ENCODE assay signal across 1 cellular context in the genomic region with DNA sequence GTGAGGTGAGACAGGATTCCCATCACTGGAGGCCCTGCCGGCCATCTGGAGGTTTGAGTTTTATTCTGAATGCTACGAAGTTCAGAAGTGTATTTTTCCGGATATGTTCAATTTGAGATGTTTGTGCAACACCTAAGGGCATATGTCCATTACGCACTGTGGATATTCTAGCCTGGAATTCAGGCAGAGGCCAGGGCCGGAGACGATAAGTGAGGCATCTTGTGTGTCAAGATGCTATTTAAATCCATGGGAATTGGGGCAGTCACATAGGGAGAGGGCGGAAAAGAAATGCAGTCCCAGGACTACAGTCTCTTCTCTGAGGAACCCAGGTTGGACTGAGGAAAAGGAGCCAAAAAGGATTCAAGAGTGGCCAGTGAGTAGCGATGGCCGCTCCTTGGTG.
TF ChIP-seq lines count a peak whose summit lies in the region.

No MANE protein-coding gene starts in this region.

TF ChIP-seq in GM12878, 131 proteins besides CTCF, POLR2A, EP300 and RAD21:
- TF ChIP-seq, protein P1, sequence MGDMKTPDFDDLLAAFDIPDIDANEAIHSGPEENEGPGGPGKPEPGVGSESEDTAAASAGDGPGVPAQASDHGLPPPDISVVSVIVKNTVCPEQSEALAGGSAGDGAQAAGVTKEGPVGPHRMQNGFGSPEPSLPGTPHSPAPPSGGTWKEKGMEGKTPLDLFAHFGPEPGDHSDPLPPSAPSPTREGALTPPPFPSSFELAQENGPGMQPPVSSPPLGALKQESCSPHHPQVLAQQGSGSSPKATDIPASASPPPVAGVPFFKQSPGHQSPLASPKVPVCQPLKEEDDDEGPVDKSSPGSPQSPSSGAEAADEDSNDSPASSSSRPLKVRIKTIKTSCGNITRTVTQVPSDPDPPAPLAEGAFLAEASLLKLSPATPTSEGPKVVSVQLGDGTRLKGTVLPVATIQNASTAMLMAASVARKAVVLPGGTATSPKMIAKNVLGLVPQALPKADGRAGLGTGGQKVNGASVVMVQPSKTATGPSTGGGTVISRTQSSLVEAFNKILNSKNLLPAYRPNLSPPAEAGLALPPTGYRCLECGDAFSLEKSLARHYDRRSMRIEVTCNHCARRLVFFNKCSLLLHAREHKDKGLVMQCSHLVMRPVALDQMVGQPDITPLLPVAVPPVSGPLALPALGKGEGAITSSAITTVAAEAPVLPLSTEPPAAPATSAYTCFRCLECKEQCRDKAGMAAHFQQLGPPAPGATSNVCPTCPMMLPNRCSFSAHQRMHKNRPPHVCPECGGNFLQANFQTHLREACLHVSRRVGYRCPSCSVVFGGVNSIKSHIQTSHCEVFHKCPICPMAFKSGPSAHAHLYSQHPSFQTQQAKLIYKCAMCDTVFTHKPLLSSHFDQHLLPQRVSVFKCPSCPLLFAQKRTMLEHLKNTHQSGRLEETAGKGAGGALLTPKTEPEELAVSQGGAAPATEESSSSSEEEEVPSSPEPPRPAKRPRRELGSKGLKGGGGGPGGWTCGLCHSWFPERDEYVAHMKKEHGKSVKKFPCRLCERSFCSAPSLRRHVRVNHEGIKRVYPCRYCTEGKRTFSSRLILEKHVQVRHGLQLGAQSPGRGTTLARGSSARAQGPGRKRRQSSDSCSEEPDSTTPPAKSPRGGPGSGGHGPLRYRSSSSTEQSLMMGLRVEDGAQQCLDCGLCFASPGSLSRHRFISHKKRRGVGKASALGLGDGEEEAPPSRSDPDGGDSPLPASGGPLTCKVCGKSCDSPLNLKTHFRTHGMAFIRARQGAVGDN (IDR thresholded peaks at IDR 0.05): no peak
- no peak for TF ChIP-seq CBFB (IDR thresholded peaks at IDR 0.05; ENCODE audit: low read depth)
- no peak for TF ChIP-seq TBL1XR1 (IDR thresholded peaks at IDR 0.05; ENCODE audit: low read depth, low read length)
- TF ChIP-seq, protein P2, sequence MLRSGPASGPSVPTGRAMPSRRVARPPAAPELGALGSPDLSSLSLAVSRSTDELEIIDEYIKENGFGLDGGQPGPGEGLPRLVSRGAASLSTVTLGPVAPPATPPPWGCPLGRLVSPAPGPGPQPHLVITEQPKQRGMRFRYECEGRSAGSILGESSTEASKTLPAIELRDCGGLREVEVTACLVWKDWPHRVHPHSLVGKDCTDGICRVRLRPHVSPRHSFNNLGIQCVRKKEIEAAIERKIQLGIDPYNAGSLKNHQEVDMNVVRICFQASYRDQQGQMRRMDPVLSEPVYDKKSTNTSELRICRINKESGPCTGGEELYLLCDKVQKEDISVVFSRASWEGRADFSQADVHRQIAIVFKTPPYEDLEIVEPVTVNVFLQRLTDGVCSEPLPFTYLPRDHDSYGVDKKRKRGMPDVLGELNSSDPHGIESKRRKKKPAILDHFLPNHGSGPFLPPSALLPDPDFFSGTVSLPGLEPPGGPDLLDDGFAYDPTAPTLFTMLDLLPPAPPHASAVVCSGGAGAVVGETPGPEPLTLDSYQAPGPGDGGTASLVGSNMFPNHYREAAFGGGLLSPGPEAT (IDR thresholded peaks at IDR 0.05; ENCODE audit: low read depth): no peak
- TF ChIP-seq NFXL1 (IDR thresholded peaks at IDR 0.05; ENCODE audit: borderline replicate concordance): no peak
- no peak for TF ChIP-seq MTA2 (IDR thresholded peaks at IDR 0.05; ENCODE audit: low read depth)
- TF ChIP-seq MEF2A (IDR thresholded peaks at IDR 0.05; ENCODE audit: insufficient read depth, low read depth, low read length): no peak
- no peak for TF ChIP-seq ZNF622 (IDR thresholded peaks at IDR 0.05)
- TF ChIP-seq CEBPB (IDR thresholded peaks at IDR 0.05; ENCODE audit: borderline replicate concordance in 1 of 2, low read depth in 2 of 2, low read length in 2 of 2): no peak
- TF ChIP-seq, protein P3, sequence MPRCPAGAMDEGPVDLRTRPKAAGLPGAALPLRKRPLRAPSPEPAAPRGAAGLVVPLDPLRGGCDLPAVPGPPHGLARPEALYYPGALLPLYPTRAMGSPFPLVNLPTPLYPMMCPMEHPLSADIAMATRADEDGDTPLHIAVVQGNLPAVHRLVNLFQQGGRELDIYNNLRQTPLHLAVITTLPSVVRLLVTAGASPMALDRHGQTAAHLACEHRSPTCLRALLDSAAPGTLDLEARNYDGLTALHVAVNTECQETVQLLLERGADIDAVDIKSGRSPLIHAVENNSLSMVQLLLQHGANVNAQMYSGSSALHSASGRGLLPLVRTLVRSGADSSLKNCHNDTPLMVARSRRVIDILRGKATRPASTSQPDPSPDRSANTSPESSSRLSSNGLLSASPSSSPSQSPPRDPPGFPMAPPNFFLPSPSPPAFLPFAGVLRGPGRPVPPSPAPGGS (IDR thresholded peaks at IDR 0.05; ENCODE audit: borderline replicate concordance, insufficient read depth, low read depth, low read length, poor library complexity, severe bottlenecking): no peak
- no peak for TF ChIP-seq LARP7 (IDR thresholded peaks at IDR 0.05)
- no peak for TF ChIP-seq RB1 (IDR thresholded peaks at IDR 0.05; ENCODE audit: borderline replicate concordance)
- no peak for TF ChIP-seq GATAD2B (conservative IDR thresholded peaks at IDR 0.05; ENCODE audit: low read depth)
- TF ChIP-seq RAD51 (IDR thresholded peaks at IDR 0.05): no peak
- TF ChIP-seq, protein P4, sequence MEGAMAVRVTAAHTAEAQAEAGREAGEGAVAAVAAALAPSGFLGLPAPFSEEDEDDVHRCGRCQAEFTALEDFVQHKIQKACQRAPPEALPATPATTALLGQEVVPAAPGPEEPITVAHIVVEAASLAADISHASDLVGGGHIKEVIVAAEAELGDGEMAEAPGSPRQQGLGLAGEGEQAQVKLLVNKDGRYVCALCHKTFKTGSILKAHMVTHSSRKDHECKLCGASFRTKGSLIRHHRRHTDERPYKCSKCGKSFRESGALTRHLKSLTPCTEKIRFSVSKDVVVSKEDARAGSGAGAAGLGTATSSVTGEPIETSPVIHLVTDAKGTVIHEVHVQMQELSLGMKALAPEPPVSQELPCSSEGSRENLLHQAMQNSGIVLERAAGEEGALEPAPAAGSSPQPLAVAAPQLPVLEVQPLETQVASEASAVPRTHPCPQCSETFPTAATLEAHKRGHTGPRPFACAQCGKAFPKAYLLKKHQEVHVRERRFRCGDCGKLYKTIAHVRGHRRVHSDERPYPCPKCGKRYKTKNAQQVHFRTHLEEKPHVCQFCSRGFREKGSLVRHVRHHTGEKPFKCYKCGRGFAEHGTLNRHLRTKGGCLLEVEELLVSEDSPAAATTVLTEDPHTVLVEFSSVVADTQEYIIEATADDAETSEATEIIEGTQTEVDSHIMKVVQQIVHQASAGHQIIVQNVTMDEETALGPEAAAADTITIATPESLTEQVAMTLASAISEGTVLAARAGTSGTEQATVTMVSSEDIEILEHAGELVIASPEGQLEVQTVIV (IDR thresholded peaks at IDR 0.05; ENCODE audit: borderline replicate concordance, partially characterized antibody): no peak
